In the genomic region with DNA sequence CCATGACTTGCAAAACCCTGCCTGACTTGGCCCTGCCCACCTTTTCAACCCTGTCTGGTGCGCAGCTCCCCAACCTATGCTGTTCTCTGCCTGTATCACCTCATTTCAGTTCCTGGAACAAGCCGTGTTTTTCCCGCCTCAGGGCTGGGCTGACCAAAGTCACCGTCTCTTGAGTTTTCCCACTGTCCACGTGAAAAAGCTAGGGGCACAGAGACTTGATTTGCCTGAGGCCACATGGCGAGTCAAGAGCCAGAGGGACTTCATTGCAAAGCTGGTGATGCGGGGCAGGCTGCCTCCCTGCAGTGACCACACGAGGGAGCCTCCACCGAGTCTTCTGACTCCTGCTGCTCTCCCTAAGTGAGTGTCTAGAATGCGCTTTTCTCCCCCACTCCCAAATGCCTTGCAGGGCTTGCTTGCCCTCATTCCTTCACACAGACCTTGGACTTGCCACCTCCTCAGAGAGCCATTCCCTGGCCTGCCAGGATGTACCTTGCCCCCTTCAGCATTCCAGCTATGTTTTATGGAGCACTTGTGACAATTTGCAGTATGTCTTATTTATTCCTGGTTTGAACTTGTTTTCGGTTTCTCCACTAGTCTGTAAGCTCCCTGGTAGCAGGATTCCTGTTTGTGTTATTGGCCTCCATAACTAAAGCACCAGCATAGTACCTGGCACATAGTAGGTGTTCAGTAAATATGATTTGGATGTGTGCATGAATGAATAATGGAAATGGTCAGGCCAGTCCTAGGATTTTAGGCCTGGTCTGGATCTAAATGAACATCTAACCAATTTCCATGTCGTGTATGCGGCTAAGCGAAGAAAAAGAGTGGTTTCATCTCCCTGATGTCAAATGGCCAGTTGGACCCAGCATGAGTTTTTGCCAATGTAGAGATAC, we compare ENCODE assay signal across 2 cellular contexts.
A peak's percentile ranks its signal among the peaks of the same experiment; 100 is the strongest.
TF ChIP-seq lines count a peak whose summit lies in the region.

No MANE protein-coding gene starts in this region.

TF ChIP-seq in SK-N-SH, 30 proteins besides CTCF, POLR2A, EP300 and RAD21:
- TF ChIP-seq SMC3 (IDR thresholded peaks at IDR 0.05; ENCODE audit: low read depth, low read length) = peak; percentile 56
- no peak for TF ChIP-seq JUND (IDR thresholded peaks at IDR 0.05)
TF ChIP-seq in SK-N-SH: peak in this region for 1.

TF ChIP-seq in H1, 55 proteins besides CTCF, POLR2A, EP300 and RAD21:
- no peak for TF ChIP-seq SIX5 (IDR thresholded peaks at IDR 0.05; ENCODE audit: low read depth, low read length)
- no peak for TF ChIP-seq SUZ12 (IDR thresholded peaks at IDR 0.05; ENCODE audit: low read length)
- TF ChIP-seq, protein P1, sequence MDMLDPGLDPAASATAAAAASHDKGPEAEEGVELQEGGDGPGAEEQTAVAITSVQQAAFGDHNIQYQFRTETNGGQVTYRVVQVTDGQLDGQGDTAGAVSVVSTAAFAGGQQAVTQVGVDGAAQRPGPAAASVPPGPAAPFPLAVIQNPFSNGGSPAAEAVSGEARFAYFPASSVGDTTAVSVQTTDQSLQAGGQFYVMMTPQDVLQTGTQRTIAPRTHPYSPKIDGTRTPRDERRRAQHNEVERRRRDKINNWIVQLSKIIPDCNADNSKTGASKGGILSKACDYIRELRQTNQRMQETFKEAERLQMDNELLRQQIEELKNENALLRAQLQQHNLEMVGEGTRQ (IDR thresholded peaks at IDR 0.05; ENCODE audit: low read length) = no peak
- no peak for TF ChIP-seq HDAC6 (IDR thresholded peaks at IDR 0.05; ENCODE audit: low read depth, low read length)
- TF ChIP-seq CREB1 (IDR thresholded peaks at IDR 0.05) = 0 out of 2 replicates have a peak, but pooled peaks have one; percentile 35
- no peak for TF ChIP-seq CHD2 (IDR thresholded peaks at IDR 0.05; ENCODE audit: low read length)
- TF ChIP-seq EGR1 (IDR thresholded peaks at IDR 0.05; ENCODE audit: borderline replicate concordance, low read depth, low read length) = no peak
- TF ChIP-seq, protein P2, sequence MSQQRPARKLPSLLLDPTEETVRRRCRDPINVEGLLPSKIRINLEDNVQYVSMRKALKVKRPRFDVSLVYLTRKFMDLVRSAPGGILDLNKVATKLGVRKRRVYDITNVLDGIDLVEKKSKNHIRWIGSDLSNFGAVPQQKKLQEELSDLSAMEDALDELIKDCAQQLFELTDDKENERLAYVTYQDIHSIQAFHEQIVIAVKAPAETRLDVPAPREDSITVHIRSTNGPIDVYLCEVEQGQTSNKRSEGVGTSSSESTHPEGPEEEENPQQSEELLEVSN (IDR thresholded peaks at IDR 0.05) = peak; percentile 35; the same call in 1 of the 2 replicates
- no peak for TF ChIP-seq SAP30 (IDR thresholded peaks at IDR 0.05; ENCODE audit: insufficient read depth, insufficient replicate concordance, low read length)
- TF ChIP-seq, protein P3, sequence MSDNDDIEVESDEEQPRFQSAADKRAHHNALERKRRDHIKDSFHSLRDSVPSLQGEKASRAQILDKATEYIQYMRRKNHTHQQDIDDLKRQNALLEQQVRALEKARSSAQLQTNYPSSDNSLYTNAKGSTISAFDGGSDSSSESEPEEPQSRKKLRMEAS (IDR thresholded peaks at IDR 0.05) = peak; percentile 76
- TF ChIP-seq RXRA (IDR thresholded peaks at IDR 0.05; ENCODE audit: insufficient read depth, low read depth, low read length) = no peak
- TF ChIP-seq ASH2L (IDR thresholded peaks at IDR 0.05; ENCODE audit: low read length) = peak; percentile 31
- no peak for TF ChIP-seq SP1 (IDR thresholded peaks at IDR 0.05; ENCODE audit: low read depth, low read length)
- TF ChIP-seq BACH1 (IDR thresholded peaks at IDR 0.05; ENCODE audit: low read length) = no peak
- no peak for TF ChIP-seq RNF2 (IDR thresholded peaks at IDR 0.05; ENCODE audit: borderline replicate concordance, low read depth, low read length, missing control alignments, poor library complexity, severe bottlenecking)
- TF ChIP-seq JUND (IDR thresholded peaks at IDR 0.05; ENCODE audit: low read length) = no peak
- TF ChIP-seq SP4 (IDR thresholded peaks at IDR 0.05; ENCODE audit: low read length) = no peak
- no peak for TF ChIP-seq GTF2F1 (IDR thresholded peaks at IDR 0.05; ENCODE audit: borderline replicate concordance, low read depth, low read length)
- no peak for TF ChIP-seq CTBP2 (IDR thresholded peaks at IDR 0.05; ENCODE audit: borderline replicate concordance, insufficient read depth, insufficient read length, low read length)
- TF ChIP-seq POLR2AphosphoS5 (IDR thresholded peaks at IDR 0.05; ENCODE audit: low read depth, low read length) = no peak
- no peak for TF ChIP-seq CHD1 (IDR thresholded peaks at IDR 0.05; ENCODE audit: low read depth, low read length)
- no peak for TF ChIP-seq TCF12 (IDR thresholded peaks at IDR 0.05; ENCODE audit: low read depth, low read length)
- no peak for TF ChIP-seq NRF1 (IDR thresholded peaks at IDR 0.05; ENCODE audit: low read depth, low read length)
- TF ChIP-seq CBX5 (IDR thresholded peaks at IDR 0.05; ENCODE audit: low read depth, low read length) = no peak
- TF ChIP-seq NANOG (IDR thresholded peaks at IDR 0.05; ENCODE audit: insufficient read depth, low read depth, low read length, poor library complexity, severe bottlenecking) = no peak
- no peak for TF ChIP-seq TAF1 (IDR thresholded peaks at IDR 0.05; ENCODE audit: low read depth, low read length)
- no peak for TF ChIP-seq BCL11A (IDR thresholded peaks at IDR 0.05; ENCODE audit: low read depth in 2 of 2, low read length in 2 of 2)
- TF ChIP-seq RBBP5 (IDR thresholded peaks at IDR 0.05; ENCODE audit: borderline replicate concordance, low read depth, low read length) = no peak
- no peak for TF ChIP-seq CEBPB (IDR thresholded peaks at IDR 0.05; ENCODE audit: low read depth, low read length)
- no peak; the same call in 1 of the 2 replicates for TF ChIP-seq MAFK (IDR thresholded peaks at IDR 0.05; ENCODE audit: low read depth, low read length)
- no peak for TF ChIP-seq TAF7 (optimal IDR thresholded peaks at IDR 0.05; ENCODE audit: borderline replicate concordance, low read depth, low read length)
- no peak for TF ChIP-seq JUN (IDR thresholded peaks at IDR 0.05; ENCODE audit: low read depth, low read length)
- no peak for TF ChIP-seq HDAC2 (IDR thresholded peaks at IDR 0.05; ENCODE audit: borderline replicate concordance in 1 of 2, low read depth in 2 of 2, low read length in 2 of 2)
